In the genomic region with DNA sequence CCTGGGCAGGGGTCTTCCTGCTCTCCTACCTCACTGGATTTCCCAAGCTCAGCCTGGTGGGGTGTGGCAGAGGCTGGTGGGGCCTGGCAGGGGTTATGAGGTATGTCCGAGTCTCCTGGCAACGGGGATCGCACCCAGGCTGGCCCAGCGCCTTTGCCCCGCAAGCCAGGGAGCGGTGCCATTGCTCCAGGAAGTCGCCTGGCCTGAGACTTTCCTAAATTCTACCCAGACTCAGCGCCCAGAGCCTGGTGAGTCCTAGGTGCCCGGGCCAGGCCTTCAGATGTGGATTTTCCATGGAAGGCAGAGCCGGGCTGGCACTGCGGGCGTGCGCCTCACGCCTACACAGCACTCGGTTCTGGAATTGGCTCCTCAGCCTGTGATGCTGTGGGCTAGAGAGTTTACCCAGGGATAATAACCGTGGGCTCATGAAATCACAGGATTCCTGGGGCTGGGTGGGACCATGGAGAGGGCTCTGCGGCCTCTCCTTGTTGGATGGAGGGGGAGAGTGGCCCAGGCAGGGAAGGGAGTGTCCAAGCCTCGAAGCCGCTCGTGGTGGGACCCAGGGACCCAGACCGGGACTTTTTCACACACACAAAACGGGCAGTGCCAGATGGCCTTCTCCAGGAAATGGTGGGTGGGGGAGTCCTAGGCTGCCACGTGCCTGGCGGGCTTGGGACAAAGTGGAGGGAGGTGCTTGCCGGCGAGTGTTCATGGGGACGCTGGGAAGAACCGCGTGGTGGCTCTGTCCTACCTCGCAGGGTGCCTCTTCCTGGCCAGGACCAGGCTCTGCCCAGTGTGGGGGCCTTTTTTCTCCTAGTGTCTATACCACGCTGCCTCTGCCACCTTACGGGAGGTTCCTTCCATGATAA, we compare ENCODE assay signal across 29 cellular contexts.
A peak's percentile ranks its signal among the peaks of the same experiment; 100 is the strongest.
DNase-seq lines count a peak whose midpoint lies in the region; ATAC-seq and TF ChIP-seq lines count a peak whose summit lies in the region.
"Had no signal": no experiment of that assay in that cellular context is flagged by ENCODE, and none has a peak within 500 bp of the region (broad histone marks: within the 10 kb centered on the region; RNA-seq: fewer than 3 reads in every experiment).

No MANE protein-coding gene starts in this region.

- H3K27ac Mint-ChIP-seq in activated T-cell treated with anti-CD3 and anti-CD28 coated beads, Interleukin-2, amount 50 U/mL, for 72 hours = no peak overlapping the region
- H3K27ac Mint-ChIP-seq: HFFc6; stimulated activated memory B cell treated with anti-CD40 and anti-IgM and Interleukin-4, amounts not matched to agents 10 μg/mL and 1 μg/mL and 100 μg/mL, for 72 hours had no signal

- H3K4me3 ChIP-seq in ascending aorta = no peak overlapping the region
- no peak overlapping the region for H3K4me3 ChIP-seq in suprapubic skin
- H3K4me3 ChIP-seq: GM12878, ovary, testis had no signal

- no peaks in the 10 kb centered on the region for H3K9me3 Mint-ChIP-seq in activated T-cell treated with anti-CD3 and anti-CD28 coated beads, Interleukin-2, amount 50 U/mL, for 72 hours
- H3K9me3 Mint-ChIP-seq: HFFc6; stimulated activated memory B cell treated with anti-CD40 and anti-IgM and Interleukin-4, amounts not matched to agents 10 μg/mL and 1 μg/mL and 100 μg/mL, for 72 hours had no signal

- peak overlapping the region; percentile 63 to 70 for H3K27ac ChIP-seq in ascending aorta
- H3K27ac ChIP-seq in suprapubic skin = no peak overlapping the region
- H3K27ac ChIP-seq: 22Rv1, foreskin keratinocyte, KMS-11, ovary, testis, WERI-Rb-1 had no signal

- no peaks in the 10 kb centered on the region for H3K27me3 Mint-ChIP-seq in activated T-cell treated with anti-CD3 and anti-CD28 coated beads, Interleukin-2, amount 50 U/mL, for 72 hours (ENCODE audit: low read depth)

- no peaks in the 10 kb centered on the region for H3K36me3 ChIP-seq in ascending aorta
- no peaks in the 10 kb centered on the region for H3K36me3 ChIP-seq in suprapubic skin
- H3K36me3 ChIP-seq: ovary, WERI-Rb-1 had no signal

- 75% methylated on average over 14 of the region's 32 CpGs for WGBS in suprapubic skin

- H3K27me3 ChIP-seq in ascending aorta (no peaks in the 10 kb centered on the region), suprapubic skin (peaks cover 7% of the 10 kb centered on the region)
- H3K27me3 ChIP-seq: ovary, testis had no signal

- no peak overlapping the region for H3K4me3 Mint-ChIP-seq in activated T-cell treated with anti-CD3 and anti-CD28 coated beads, Interleukin-2, amount 50 U/mL, for 72 hours
- H3K4me3 Mint-ChIP-seq: HFFc6; stimulated activated memory B cell treated with anti-CD40 and anti-IgM and Interleukin-4, amounts not matched to agents 10 μg/mL and 1 μg/mL and 100 μg/mL, for 72 hours had no signal

- H3K9me3 ChIP-seq in ascending aorta (no peaks in the 10 kb centered on the region), suprapubic skin (no peaks in the 10 kb centered on the region)
- H3K9me3 ChIP-seq: ovary, SK-N-SH, testis had no signal

- H3K4me1 ChIP-seq in ascending aorta (no peaks in the 10 kb centered on the region), suprapubic skin (peaks cover 10% of the 10 kb centered on the region)
- H3K4me1 ChIP-seq: foreskin keratinocyte, testis had no signal

- TF ChIP-seq CTCF in ascending aorta (IDR thresholded peaks at IDR 0.05) = no peak
- TF ChIP-seq CTCF in suprapubic skin (IDR thresholded peaks at IDR 0.05) = no peak

- H3K4me1 Mint-ChIP-seq in activated T-cell treated with anti-CD3 and anti-CD28 coated beads, Interleukin-2, amount 50 U/mL, for 72 hours (ENCODE audit: low read depth) = no peaks in the 10 kb centered on the region

- TF ChIP-seq POLR2A in suprapubic skin (IDR thresholded peaks at IDR 0.05) = no peak

- no peak for TF ChIP-seq EP300 in suprapubic skin (IDR thresholded peaks at IDR 0.05)

- intact Hi-C loops in ascending aorta (cut with DNase I) = loop anchor here (5.0 kb wide), 1 partner anchor 39 kb away; no protein-coding TSS in a partner anchor

- peak; percentile 7 for DNase-seq in activated T-cell treated with anti-CD3 and anti-CD28 coated beads, Interleukin-2, amount 50 U/mL, for 1 hour
- no peak for DNase-seq in activated T-cell treated with anti-CD3 and anti-CD28 coated beads, Interleukin-2, amount 50 U/mL, for 72 hours
- DNase-seq in ascending aorta (ENCODE audit: low spot score in 2 of 2) (peak in 1 of 2 donors; percentile 67), middle frontal gyrus (ENCODE audit: extremely low spot score, low spot score) (peak; percentile 6), suprapubic skin (ENCODE audit: low spot score in 2 of 2) (peak; percentile 52 to 71), NCI-H2196 (lab: John Stamatoyannopoulos, UW; ENCODE audit: unreplicated experiment) (no peak), dermis blood vessel endothelial cell (no peak)
- DNase-seq: activated naive CD4-positive, alpha-beta T cell; AML-193; caudate nucleus; COR-L47; DND-41; foreskin keratinocyte; HFFc6; MV-4-11; NCI-H1694 treated with DMSO at 0.1 percent for 48 hours; NCI-H2171 treated with DMSO at 0.1 percent for 48 hours; NCI-H526; SK-N-SH; stimulated activated CD4-positive, alpha-beta T cell treated with anti-CD3 and anti-CD28 coated beads, Interleukin-1b, Interleukin-23, amount 100 ng/mL, for 48 hours; T-helper 2 cell; testis; WERI-Rb-1 had no signal

- no peaks in the 10 kb centered on the region for H3K36me3 Mint-ChIP-seq in activated T-cell treated with anti-CD3 and anti-CD28 coated beads, Interleukin-2, amount 50 U/mL, for 72 hours (ENCODE audit: insufficient read depth in 2 of 2)
- H3K36me3 Mint-ChIP-seq: stimulated activated memory B cell treated with anti-CD40 and anti-IgM and Interleukin-4, amounts not matched to agents 10 μg/mL and 1 μg/mL and 100 μg/mL, for 72 hours had no signal

- ATAC-seq in activated T-cell treated with anti-CD3 and anti-CD28 coated beads, Interleukin-2, amount 50 U/mL, for 72 hours (replicated peaks in 1 of 2) = no peak
- no peak for ATAC-seq in HG03354 (IDR thresholded peaks at IDR 0.05; ENCODE audit: poor library complexity, severe bottlenecking, unreplicated experiment)
- ATAC-seq: foreskin keratinocyte, GM12878 had no signal

Comparison
In these comparisons a context has a peak if more than half of its experiments do, and no peak if none do; other contexts are left out.
1. DNase-seq: peak in activated T-cell treated with anti-CD3 and anti-CD28 coated beads, Interleukin-2, amount 50 U/mL, for 1 hour (single experiment), middle frontal gyrus (single experiment) and suprapubic skin (2 of 2); none in activated T-cell treated with anti-CD3 and anti-CD28 coated beads, Interleukin-2, amount 50 U/mL, for 72 hours (0 of 2), NCI-H2196 (single experiment) and dermis blood vessel endothelial cell (single experiment).